Comparison of ENCODE assay signal across 33 cellular contexts in the genomic region with DNA sequence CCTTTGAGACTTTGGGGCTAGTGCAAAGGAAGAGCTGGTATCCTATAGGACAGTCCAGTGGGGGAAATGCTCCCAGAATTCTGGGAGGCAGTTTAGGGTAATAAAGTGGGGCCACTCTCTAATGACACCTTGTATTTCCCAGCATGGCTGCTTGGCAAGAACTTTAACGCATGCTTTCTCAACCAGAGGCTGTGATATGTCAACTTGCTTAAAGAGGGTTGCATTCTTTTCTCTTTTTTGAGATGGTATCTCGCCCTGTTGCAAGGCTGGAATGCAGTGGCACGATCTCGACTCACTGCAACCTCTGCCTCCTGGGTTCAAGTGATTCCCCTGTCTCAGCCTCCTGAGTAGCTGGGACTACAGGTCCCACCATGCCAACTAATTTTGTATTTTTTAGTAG.
"Had no signal": no experiment of that assay in that cellular context is flagged by ENCODE, and none has a peak within 500 bp of the region (broad histone marks: within the 10 kb centered on the region; RNA-seq: fewer than 3 reads in every experiment).

No MANE protein-coding gene starts in this region.

- H3K27me3 ChIP-seq: brain microvascular endothelial cell, esophagus muscularis mucosa, foreskin keratinocyte, gastrocnemius medialis had no signal

- H3K4me3 Mint-ChIP-seq: activated CD4-positive, alpha-beta memory T cell treated with anti-CD3 and anti-CD28 coated beads, Interleukin-2, amount 10 ng/mL, durations not matched to agents 7 days and 5 days; activated CD4-positive, alpha-beta T cell treated with anti-CD3 and anti-CD28 coated beads, Interleukin-2, amount 10 ng/mL, durations not matched to agents 7 days and 5 days; activated naive CD4-positive, alpha-beta T cell treated with anti-CD3 and anti-CD28 coated beads, Interleukin-2, amount 10 ng/mL, durations not matched to agents 7 days and 5 days; activated naive CD8-positive, alpha-beta T cell treated with anti-CD3 and anti-CD28 coated beads, Interleukin-2, amount 10 ng/mL, durations not matched to agents 7 days and 5 days; activated T-cell treated with anti-CD3 and anti-CD28 coated beads, Interleukin-2, amount 50 U/mL, for 24 hours; activated T-cell treated with anti-CD3 and anti-CD28 coated beads, Interleukin-2, amount 50 U/mL, for 72 hours; effector memory CD8-positive, alpha-beta T cell; WTC11 had no signal

- H3K27ac ChIP-seq: brain microvascular endothelial cell, esophagus muscularis mucosa, foreskin keratinocyte, gastrocnemius medialis, VCaP had no signal

- H3K4me3 ChIP-seq: esophagus muscularis mucosa, gastrocnemius medialis had no signal

- H3K27ac Mint-ChIP-seq: activated CD4-positive, alpha-beta memory T cell treated with anti-CD3 and anti-CD28 coated beads, Interleukin-2, amount 10 ng/mL, durations not matched to agents 7 days and 5 days; activated CD4-positive, alpha-beta T cell treated with anti-CD3 and anti-CD28 coated beads, Interleukin-2, amount 10 ng/mL, durations not matched to agents 7 days and 5 days; activated naive CD4-positive, alpha-beta T cell treated with anti-CD3 and anti-CD28 coated beads, Interleukin-2, amount 10 ng/mL, durations not matched to agents 7 days and 5 days; activated naive CD4-positive, alpha-beta T cell treated with anti-CD3 and anti-CD28 coated beads, Interleukin-2, amount 50 U/mL, for 72 hours; activated naive CD8-positive, alpha-beta T cell treated with anti-CD3 and anti-CD28 coated beads, Interleukin-2, amount 10 ng/mL, durations not matched to agents 7 days and 5 days; activated T-cell treated with anti-CD3 and anti-CD28 coated beads, Interleukin-2, amount 50 U/mL, for 24 hours; activated T-cell treated with anti-CD3 and anti-CD28 coated beads, Interleukin-2, amount 50 U/mL, for 72 hours; WTC11 had no signal

- H3K4me1 ChIP-seq: foreskin keratinocyte, gastrocnemius medialis had no signal

- H3K4me1 Mint-ChIP-seq: activated CD4-positive, alpha-beta memory T cell treated with anti-CD3 and anti-CD28 coated beads, Interleukin-2, amount 10 ng/mL, durations not matched to agents 7 days and 5 days; activated CD4-positive, alpha-beta T cell treated with anti-CD3 and anti-CD28 coated beads, Interleukin-2, amount 10 ng/mL, durations not matched to agents 7 days and 5 days; activated naive CD4-positive, alpha-beta T cell treated with anti-CD3 and anti-CD28 coated beads, Interleukin-2, amount 10 ng/mL, durations not matched to agents 7 days and 5 days; activated naive CD8-positive, alpha-beta T cell treated with anti-CD3 and anti-CD28 coated beads, Interleukin-2, amount 10 ng/mL, durations not matched to agents 7 days and 5 days; WTC11 had no signal

- DNase-seq: activated CD4-positive, alpha-beta memory T cell treated with anti-CD3 and anti-CD28 coated beads, Interleukin-2, amount 10 ng/mL, durations not matched to agents 7 days and 5 days; activated CD4-positive, alpha-beta T cell treated with anti-CD3 and anti-CD28 coated beads for 1 hour; activated CD4-positive, alpha-beta T cell treated with anti-CD3 and anti-CD28 coated beads for 4 hours; activated CD4-positive, alpha-beta T cell treated with anti-CD3 and anti-CD28 coated beads, Interleukin-2, amount 10 ng/mL, durations not matched to agents 7 days and 5 days; activated CD4-positive, alpha-beta T cell treated with anti-CD3 and anti-CD28 coated beads, Interleukin-2, amount 50 U/mL, for 4 hours; activated CD8-positive, alpha-beta memory T cell treated with anti-CD3 and anti-CD28 coated beads, Interleukin-2, amount 50 U/mL, for 48 hours; activated gamma-delta T cell; activated naive CD4-positive, alpha-beta T cell; activated naive CD4-positive, alpha-beta T cell treated with anti-CD3 and anti-CD28 coated beads, Interleukin-2, amount 10 ng/mL, durations not matched to agents 7 days and 5 days; activated naive CD8-positive, alpha-beta T cell treated with anti-CD3 and anti-CD28 coated beads, Interleukin-2, amount 10 ng/mL, durations not matched to agents 7 days and 5 days; activated T-cell treated with anti-CD3 and anti-CD28 coated beads for 4 hours; activated T-cell treated with anti-CD3 and anti-CD28 coated beads, Interleukin-2, amount 50 U/mL, for 24 hours; activated T-cell treated with anti-CD3 and anti-CD28 coated beads, Interleukin-2, amount 50 U/mL, for 72 hours; amniotic stem cell; anterior cingulate cortex; brain microvascular endothelial cell; caudate nucleus; cortex of kidney; dermis blood vessel endothelial cell; effector CD4-positive, alpha-beta T cell; effector memory CD8-positive, alpha-beta T cell; erythroblast; foreskin keratinocyte; gastrocnemius medialis; glutamatergic neuron; T-helper 2 cell had no signal

- ATAC-seq: activated naive CD4-positive, alpha-beta T cell treated with anti-CD3 and anti-CD28 coated beads, Interleukin-2, amount 50 U/mL, for 72 hours; activated T-cell treated with anti-CD3 and anti-CD28 coated beads, Interleukin-2, amount 50 U/mL, for 72 hours; effector memory CD8-positive, alpha-beta T cell; foreskin keratinocyte; gastrocnemius medialis; WTC11 had no signal

- H3K9me3 Mint-ChIP-seq: activated CD4-positive, alpha-beta memory T cell treated with anti-CD3 and anti-CD28 coated beads, Interleukin-2, amount 10 ng/mL, durations not matched to agents 7 days and 5 days; activated CD4-positive, alpha-beta T cell treated with anti-CD3 and anti-CD28 coated beads, Interleukin-2, amount 10 ng/mL, durations not matched to agents 7 days and 5 days; activated naive CD4-positive, alpha-beta T cell treated with anti-CD3 and anti-CD28 coated beads, Interleukin-2, amount 10 ng/mL, durations not matched to agents 7 days and 5 days; activated naive CD4-positive, alpha-beta T cell treated with anti-CD3 and anti-CD28 coated beads, Interleukin-2, amount 50 U/mL, for 72 hours; activated naive CD8-positive, alpha-beta T cell treated with anti-CD3 and anti-CD28 coated beads, Interleukin-2, amount 10 ng/mL, durations not matched to agents 7 days and 5 days; activated T-cell treated with anti-CD3 and anti-CD28 coated beads, Interleukin-2, amount 50 U/mL, for 72 hours; effector memory CD8-positive, alpha-beta T cell; WTC11 had no signal

- H3K27me3 Mint-ChIP-seq: activated CD4-positive, alpha-beta memory T cell treated with anti-CD3 and anti-CD28 coated beads, Interleukin-2, amount 10 ng/mL, durations not matched to agents 7 days and 5 days; activated CD4-positive, alpha-beta T cell treated with anti-CD3 and anti-CD28 coated beads, Interleukin-2, amount 10 ng/mL, durations not matched to agents 7 days and 5 days; activated naive CD4-positive, alpha-beta T cell treated with anti-CD3 and anti-CD28 coated beads, Interleukin-2, amount 10 ng/mL, durations not matched to agents 7 days and 5 days; activated naive CD8-positive, alpha-beta T cell treated with anti-CD3 and anti-CD28 coated beads, Interleukin-2, amount 10 ng/mL, durations not matched to agents 7 days and 5 days; activated T-cell treated with anti-CD3 and anti-CD28 coated beads, Interleukin-2, amount 50 U/mL, for 24 hours; effector memory CD8-positive, alpha-beta T cell had no signal

- FAIRE-seq: astrocyte, bronchial epithelial cell, colon had no signal

- H3K9me3 ChIP-seq: esophagus muscularis mucosa, gastrocnemius medialis had no signal
